In genomic region chr12:8096516-8096915, GRCh38 we compare ENCODE assay signal across 10 cellular contexts. TPM values are rescaled to one million over a fixed set of nuclear protein-coding genes. Genes with fewer than 3 reads are reported as not detected.
A peak's percentile ranks its signal among the peaks of the same experiment; 100 is the strongest.
DNase-seq lines count a peak whose midpoint lies in the region; ATAC-seq and TF ChIP-seq lines count a peak whose summit lies in the region.
"Not testable (repeated sequence)": the region's sequence is repeated elsewhere in the genome, so short reads cannot be mapped to it uniquely, and the experiment has no call there.
"Had no signal": no experiment of that assay in that cellular context is flagged by ENCODE, and none has a peak within 500 bp of the region (broad histone marks: within the 10 kb centered on the region; RNA-seq: fewer than 3 reads in every experiment).

No MANE protein-coding gene starts in this region.

- peaks cover 0 to 74% of the 10 kb centered on the region in 2 donors for H3K36me3 ChIP-seq in left lung

- peak overlapping the region; percentile 5 for H3K27ac Mint-ChIP-seq in activated CD4-positive, alpha-beta T cell treated with anti-CD3 and anti-CD28 coated beads, Interleukin-2, amount 10 ng/mL, durations not matched to agents 24 days and 14 days
- peak overlapping the region; percentile 8 for H3K27ac Mint-ChIP-seq in activated naive CD8-positive, alpha-beta T cell
- H3K27ac Mint-ChIP-seq in stimulated activated naive CD8-positive, alpha-beta T cell treated with anti-CD3 and anti-CD28 coated beads, Interleukin-15, Interleukin-2, amounts not matched to agents 100 ng/mL and 50 ng/mL, for 24 hours, result peak overlapping the region; percentile 10

- not testable (repeated sequence) for H3K9me3 Mint-ChIP-seq in activated CD4-positive, alpha-beta T cell treated with anti-CD3 and anti-CD28 coated beads, Interleukin-2, amount 10 ng/mL, durations not matched to agents 24 days and 14 days; activated naive CD8-positive, alpha-beta T cell (ENCODE audit: low read depth); stimulated activated naive CD8-positive, alpha-beta T cell treated with anti-CD3 and anti-CD28 coated beads, Interleukin-15, Interleukin-2, amounts not matched to agents 100 ng/mL and 50 ng/mL, for 24 hours

- H3K27ac ChIP-seq in HL-60 (replicated peaks), result peak overlapping the region; percentile 11
- peak overlapping the region in 1 of 2 donors; percentile 73 for H3K27ac ChIP-seq in left lung

- not testable (repeated sequence) for H3K4me3 ChIP-seq in HL-60 (replicated peaks; ENCODE audit: insufficient read depth, low read length); left lung

- not testable (repeated sequence) for TF ChIP-seq CTCF in HL-60 (IDR thresholded peaks at IDR 0.05; ENCODE audit: insufficient read depth, low read length); left lung (IDR thresholded peaks at IDR 0.05)

- not testable (repeated sequence) for DNase-seq in HL-60 (ENCODE audit: low read depth in 1 of 2, low spot score in 1 of 2); activated CD4-positive, alpha-beta T cell treated with anti-CD3 and anti-CD28 coated beads, Interleukin-2, amount 10 ng/mL, durations not matched to agents 24 days and 14 days; left lung
- peak; percentile 8 for DNase-seq in SKM-1 treated with dmso at 0.1 percent for 144 hours (lab: John Stamatoyannopoulos, UW; ENCODE audit: unreplicated experiment)

- H3K27me3 Mint-ChIP-seq in activated CD4-positive, alpha-beta T cell treated with anti-CD3 and anti-CD28 coated beads, Interleukin-2, amount 10 ng/mL, durations not matched to agents 24 days and 14 days; activated naive CD8-positive, alpha-beta T cell; stimulated activated naive CD8-positive, alpha-beta T cell treated with anti-CD3 and anti-CD28 coated beads, Interleukin-15, Interleukin-2, amounts not matched to agents 100 ng/mL and 50 ng/mL, for 24 hours: not testable (repeated sequence)

- not testable (repeated sequence) for H3K9me3 ChIP-seq in left lung

- peak; percentile 15 for ATAC-seq in left lung

- H3K4me1 ChIP-seq in left lung, result peaks cover 0 to 18% of the 10 kb centered on the region in 2 donors

- H3K36me3 Mint-ChIP-seq in activated CD4-positive, alpha-beta T cell treated with anti-CD3 and anti-CD28 coated beads, Interleukin-2, amount 10 ng/mL, durations not matched to agents 24 days and 14 days (ENCODE audit: low read depth), result peaks cover 71% of the 10 kb centered on the region
- peaks cover 18% of the 10 kb centered on the region for H3K36me3 Mint-ChIP-seq in activated naive CD8-positive, alpha-beta T cell
- peaks cover 71% of the 10 kb centered on the region for H3K36me3 Mint-ChIP-seq in stimulated activated naive CD8-positive, alpha-beta T cell treated with anti-CD3 and anti-CD28 coated beads, Interleukin-15, Interleukin-2, amounts not matched to agents 100 ng/mL and 50 ng/mL, for 24 hours (ENCODE audit: low read depth)

- intact Hi-C loops in activated CD4-positive, alpha-beta T cell treated with anti-CD3 and anti-CD28 coated beads, Interleukin-2, amount 10 ng/mL, durations not matched to agents 24 days and 14 days (cut with micrococcal nuclease); left lung (cut with DNase I): not testable (repeated sequence)

- H3K4me3 Mint-ChIP-seq in activated CD4-positive, alpha-beta T cell treated with anti-CD3 and anti-CD28 coated beads, Interleukin-2, amount 10 ng/mL, durations not matched to agents 24 days and 14 days; activated naive CD8-positive, alpha-beta T cell; stimulated activated naive CD8-positive, alpha-beta T cell treated with anti-CD3 and anti-CD28 coated beads, Interleukin-15, Interleukin-2, amounts not matched to agents 100 ng/mL and 50 ng/mL, for 24 hours: not testable (repeated sequence)

- not testable (repeated sequence) for H3K27me3 ChIP-seq in HL-60 (ENCODE audit: insufficient read depth, poor library complexity, severe bottlenecking); left lung

- H3K4me1 Mint-ChIP-seq in activated CD4-positive, alpha-beta T cell treated with anti-CD3 and anti-CD28 coated beads, Interleukin-2, amount 10 ng/mL, durations not matched to agents 24 days and 14 days; stimulated activated naive CD8-positive, alpha-beta T cell treated with anti-CD3 and anti-CD28 coated beads, Interleukin-15, Interleukin-2, amounts not matched to agents 100 ng/mL and 50 ng/mL, for 24 hours (ENCODE audit: low read depth): not testable (repeated sequence)
- H3K4me1 Mint-ChIP-seq in activated naive CD8-positive, alpha-beta T cell (ENCODE audit: low read depth), result peaks cover 18% of the 10 kb centered on the region

RNA-seq across cellular contexts. Expression of gene NECAP1, which starts 14.4 kb away (rescaled TPM):
- total RNA-seq in activated CD4-positive, alpha-beta T cell treated with anti-CD3 and anti-CD28 coated beads, Interleukin-2, amount 10 ng/mL, durations not matched to agents 24 days and 14 days, result 34.8 and 36.2 TPM in 2 replicates
- 10 to 100 TPM; 33.1 to 43.4 TPM for total RNA-seq in left lung

RNA-seq across cellular contexts. Expression of gene CLEC4A, which starts 26.9 kb away (rescaled TPM):
- total RNA-seq in activated CD4-positive, alpha-beta T cell treated with anti-CD3 and anti-CD28 coated beads, Interleukin-2, amount 10 ng/mL, durations not matched to agents 24 days and 14 days, result 0.97 and 1.5 TPM in 2 replicates
- 10 to 100 TPM in 1 of 2 donors, 1 to 10 TPM in 1; 6.5 to 21.1 TPM for total RNA-seq in left lung
- total RNA-seq: Daoy, GM23338, HT1080, IMR-90 had no signal

RNA-seq across cellular contexts. Expression of gene C3AR1, which starts 30.4 kb away (rescaled TPM):
- 0.56 and 0.73 TPM in 2 replicates for total RNA-seq in activated CD4-positive, alpha-beta T cell treated with anti-CD3 and anti-CD28 coated beads, Interleukin-2, amount 10 ng/mL, durations not matched to agents 24 days and 14 days
- total RNA-seq in left lung, result 10 to 100 TPM; 19.4 to 66.4 TPM
- total RNA-seq: GM23338 had no signal

Comparison
In these comparisons a context has a peak if more than half of its experiments do, and no peak if none do; other contexts are left out.
1. RNA of gene C3AR1, which starts 30.4 kb away (total RNA-seq): 19.4 to 66.4 TPM in left lung; 0.56 to 0.73 TPM in activated CD4-positive, alpha-beta T cell treated with anti-CD3 and anti-CD28 coated beads, Interleukin-2, amount 10 ng/mL, durations not matched to agents 24 days and 14 days; every median in the first group is over 10 times any median in the second.
2. Peak in every context shown above with its lines, with median percentiles within 50 percentile points of each other: H3K27ac Mint-ChIP-seq.